ENCODE assay signal across 25 cellular contexts in genomic region chr2:12063210-12063609, GRCh38.
DNase-seq lines count a peak whose midpoint lies in the region; ATAC-seq, FAIRE-seq and TF ChIP-seq lines count a peak whose summit lies in the region.
"Had no signal": no experiment of that assay in that cellular context is flagged by ENCODE, and none has a peak within 500 bp of the region (broad histone marks: within the 10 kb centered on the region; RNA-seq: fewer than 3 reads in every experiment).

No MANE protein-coding gene starts in this region.

- no peak for TF ChIP-seq EP300 in K562 (IDR thresholded peaks at IDR 0.05; ENCODE audit: low read length)

- no peak overlapping the region for H3K4me2 ChIP-seq in K562 (ENCODE audit: insufficient read depth, low read length)
- H3K4me2 ChIP-seq: A549; BLaER1 treated with 17β-estradiol and CSF1 and Interleukin-3, amounts not matched to agents 10 nM and 100 nM had no signal

- peaks cover 7 to 25% (median 12%) of the 10 kb centered on the region in 3 donors for H3K27me3 Mint-ChIP-seq in immature natural killer cell (ENCODE audit: low read depth in 3 of 3)
- peaks cover 8% of the 10 kb centered on the region for H3K27me3 Mint-ChIP-seq in stimulated activated naive CD8-positive, alpha-beta T cell treated with anti-CD3 and anti-CD28 coated beads, Interleukin-15, amount 100 ng/mL, for 72 hours
- H3K27me3 Mint-ChIP-seq: CD4-positive, alpha-beta T cell had no signal

- intact Hi-C loops in K562 (cut with micrococcal nuclease) (no loop called here), uterus (cut with DNase I; ENCODE audit: low total_unique reads) (no loop called here)

- H3K36me3 Mint-ChIP-seq in immature natural killer cell, result peaks cover 0 to 34% (median 5%) of the 10 kb centered on the region in 3 donors
- H3K36me3 Mint-ChIP-seq: CD14-positive monocyte had no signal

- no peak for ATAC-seq in K562
- ATAC-seq in stimulated activated naive CD8-positive, alpha-beta T cell treated with anti-CD3 and anti-CD28 coated beads, Interleukin-15, amount 100 ng/mL, for 72 hours, result no peak

- H3K9me1 ChIP-seq in K562 (ENCODE audit: control insufficient read depth, insufficient read depth, low read length), result no peaks in the 10 kb centered on the region

- TF ChIP-seq RAD21 in K562 (CRISPR knock-in tag; conservative IDR thresholded peaks at IDR 0.05 in 1 of 2, IDR thresholded peaks at IDR 0.05 in 1 of 2), result no peak

- H3K4me3 Mint-ChIP-seq in immature natural killer cell, result peak overlapping the region; percentile 82 to 97 (median 93)
- H3K4me3 Mint-ChIP-seq in stimulated activated naive CD8-positive, alpha-beta T cell treated with anti-CD3 and anti-CD28 coated beads, Interleukin-15, amount 100 ng/mL, for 72 hours, result no peak overlapping the region
- H3K4me3 Mint-ChIP-seq: CD14-positive monocyte; CD4-positive, alpha-beta T cell had no signal

- H3K4me3 ChIP-seq in K562, result no peak overlapping the region
- H3K4me3 ChIP-seq in uterus, result no peak overlapping the region
- H3K4me3 ChIP-seq: A549; BLaER1 treated with 17β-estradiol and CSF1 and Interleukin-3, amounts not matched to agents 10 nM and 100 nM; HAP-1 had no signal

- no peak overlapping the region for H2AFZ ChIP-seq in K562 (ENCODE audit: low read depth, low read length)

- H3K9me3 ChIP-seq in K562 (replicated peaks; ENCODE audit: control insufficient read depth, insufficient read depth, low read depth, low read length), result peaks cover 5% of the 10 kb centered on the region; the same call in 1 of the 2 replicates
- H3K9me3 ChIP-seq in uterus, result no peaks in the 10 kb centered on the region
- H3K9me3 ChIP-seq: BE2C, HAP-1 had no signal

- H3K79me2 ChIP-seq in K562 (ENCODE audit: control insufficient read depth, insufficient read depth, low read length), result no peaks in the 10 kb centered on the region

- no TSS peak for BruUV-seq in K562 (replicated peaks; lab: Mats Ljungman, UMichigan)

- peaks cover 89 to 95% of the 10 kb centered on the region in 2 donors for H3K4me1 Mint-ChIP-seq in immature natural killer cell
- peaks cover 14% of the 10 kb centered on the region for H3K4me1 Mint-ChIP-seq in stimulated activated naive CD8-positive, alpha-beta T cell treated with anti-CD3 and anti-CD28 coated beads, Interleukin-15, amount 100 ng/mL, for 72 hours

- peaks cover 6 to 31% of the 10 kb centered on the region in 2 experiments for H3K4me1 ChIP-seq in K562 (replicated peaks in 1 of 2; ENCODE audit: control insufficient read depth in 2 of 2, insufficient read depth in 2 of 2, low read length in 2 of 2)
- H3K4me1 ChIP-seq in uterus, result no peaks in the 10 kb centered on the region
- H3K4me1 ChIP-seq: A549, HAP-1 had no signal

- no peaks in the 10 kb centered on the region for H3K36me3 ChIP-seq in K562 (ENCODE audit: control insufficient read depth, insufficient read depth, low read length)
- H3K36me3 ChIP-seq in uterus, result no peaks in the 10 kb centered on the region
- H3K36me3 ChIP-seq: BE2C; BLaER1 treated with 17β-estradiol and CSF1 and Interleukin-3, amounts not matched to agents 10 nM and 100 nM; HAP-1 had no signal

- no peaks in the 10 kb centered on the region for H4K20me1 ChIP-seq in K562 (replicated peaks; ENCODE audit: control insufficient read depth, insufficient read depth, low read length)
- H4K20me1 ChIP-seq: BLaER1 treated with 17β-estradiol and CSF1 and Interleukin-3, amounts not matched to agents 10 nM and 100 nM had no signal

- DNase-seq in GM12891 (ENCODE audit: insufficient read length, low spot score) (no peak), K562 (ENCODE audit: extremely low read depth in 1 of 4, low spot score in 3 of 4) (no peak), immature natural killer cell (no peak), GM03348 (ENCODE audit: low spot score) (no peak), GM20000 (ENCODE audit: low spot score) (no peak), uterus (no peak)
- no peak for DNase-seq in stimulated activated naive CD8-positive, alpha-beta T cell treated with anti-CD3 and anti-CD28 coated beads, Interleukin-15, amount 100 ng/mL, for 72 hours
- DNase-seq: 8988T; ACHN; AML-193; BE2C; CD4-positive, alpha-beta T cell; CD8-positive, alpha-beta memory T cell; DMS53; DMS79 treated with DMSO at 0.1 percent for 48 hours; GF-D8; GOT3 had no signal

- WGBS in K562 (ENCODE audit: insufficient coverage, low coverage, missing lambda C conversion rate), result 83% methylated on average over 5 of the region's 5 CpGs

- peak; percentile 28 for FAIRE-seq in GM12891 (lab: Jason Lieb, UNC)
- FAIRE-seq in K562 (lab: Jason Lieb, UNC), result no peak
- FAIRE-seq: A549, D721Med, GM18507, H54 had no signal

- POLR2A ChIA-PET in K562 (lab: Yijun Ruan, JAX), result no interaction called here

- H3K27ac ChIP-seq in VCaP (peak overlapping the region; percentile 72), K562 (ENCODE audit: extremely low read depth, low read depth, low read length) (no peak overlapping the region), uterus (no peak overlapping the region)
- H3K27ac ChIP-seq: A549; BLaER1 treated with 17β-estradiol and CSF1 and Interleukin-3, amounts not matched to agents 10 nM and 100 nM had no signal

- H3K9me3 Mint-ChIP-seq in immature natural killer cell, result peaks cover 0 to 8% (median 2%) of the 10 kb centered on the region in 6 donors
- H3K9me3 Mint-ChIP-seq in stimulated activated naive CD8-positive, alpha-beta T cell treated with anti-CD3 and anti-CD28 coated beads, Interleukin-15, amount 100 ng/mL, for 72 hours, result peaks cover 8 to 10% of the 10 kb centered on the region in 2 donors

- CTCF ChIA-PET in K562 (lab: Yijun Ruan, JAX; ENCODE audit: low intra/inter-chr PET ratio), result no interaction called here

- in situ Hi-C loops in K562 (cut with MboI), result no loop called here

- H3K27ac Mint-ChIP-seq in immature natural killer cell, result peak overlapping the region in 5 of 6 donors; percentile 73 to 96 (median 88)
- H3K27ac Mint-ChIP-seq in stimulated activated naive CD8-positive, alpha-beta T cell treated with anti-CD3 and anti-CD28 coated beads, Interleukin-15, amount 100 ng/mL, for 72 hours, result no peak overlapping the region
- H3K27ac Mint-ChIP-seq: CD14-positive monocyte; CD4-positive, alpha-beta T cell had no signal

- H3K9ac ChIP-seq in K562 (ENCODE audit: insufficient read depth in 1 of 2, low read depth in 2 of 2, low read length in 2 of 2), result no peak overlapping the region
- H3K9ac ChIP-seq: BLaER1 treated with 17β-estradiol and CSF1 and Interleukin-3, amounts not matched to agents 10 nM and 100 nM had no signal

- TF ChIP-seq POLR2A in GM12891 (IDR thresholded peaks at IDR 0.05; ENCODE audit: low read depth, low read length), result no peak
- no peak for TF ChIP-seq POLR2A in K562 (conservative IDR thresholded peaks at IDR 0.05)
- no peak for TF ChIP-seq POLR2A in uterus (IDR thresholded peaks at IDR 0.05)

- no peak for TF ChIP-seq CTCF in VCaP (conservative IDR thresholded peaks at IDR 0.05)
- TF ChIP-seq CTCF in K562 (IDR thresholded peaks at IDR 0.05 in 2 of 3, conservative IDR thresholded peaks at IDR 0.05 in 1 of 3; ENCODE audit: insufficient read depth in 2 of 3, low read depth in 1 of 3, low read length in 3 of 3), result no peak
- no peak for TF ChIP-seq CTCF in GM20000 (IDR thresholded peaks at IDR 0.05; ENCODE audit: extremely low read depth, missing control alignments)
- no peak for TF ChIP-seq CTCF in uterus (IDR thresholded peaks at IDR 0.05)

- H3K27me3 ChIP-seq in K562 (ENCODE audit: control insufficient read depth in 2 of 2, insufficient read depth in 2 of 2, low read length in 2 of 2) (no peaks in the 10 kb centered on the region), uterus (no peaks in the 10 kb centered on the region)
- H3K27me3 ChIP-seq: BE2C had no signal

TF ChIP-seq in GM12891, 5 proteins besides CTCF, POLR2A, EP300 and RAD21:
- TF ChIP-seq TAF1 (IDR thresholded peaks at IDR 0.05; ENCODE audit: low read depth, low read length) (no peak), POU2F2 (IDR thresholded peaks at IDR 0.05; ENCODE audit: low read depth, low read length) (no peak), SPI1 (IDR thresholded peaks at IDR 0.05; ENCODE audit: low read depth, low read length) (no peak), PAX5 (IDR thresholded peaks at IDR 0.05; ENCODE audit: insufficient read depth, low read length, severe bottlenecking) (no peak), POLR2AphosphoS5 (IDR thresholded peaks at IDR 0.05; ENCODE audit: low read depth, low read length) (no peak)
TF ChIP-seq in GM12891: peak in this region for 0.

TF ChIP-seq in K562, 482 proteins besides CTCF, POLR2A, EP300 and RAD21 (continues in another document):
- TF ChIP-seq ZNF324 (CRISPR knock-in tag; IDR thresholded peaks at IDR 0.05), result no peak
- TF ChIP-seq TRIM24 (IDR thresholded peaks at IDR 0.05), result peak; percentile 21 to 62; a peak in 2 of 4 replicates
- TF ChIP-seq ZSCAN32 (CRISPR knock-in tag; IDR thresholded peaks at IDR 0.05), result no peak
- no peak for TF ChIP-seq ELK1 (CRISPR knock-in tag; IDR thresholded peaks at IDR 0.05)
- TF ChIP-seq CEBPB (tag; IDR thresholded peaks at IDR 0.05), result peak; percentile 41; the same call in 1 of the 2 replicates
- peak; percentile 21 for TF ChIP-seq ZNF280A (IDR thresholded peaks at IDR 0.05; ENCODE audit: low read depth, partially characterized antibody)
- TF ChIP-seq ZC3H11A (IDR thresholded peaks at IDR 0.05; ENCODE audit: low read depth, low read length), result no peak
- TF ChIP-seq CBX5 (IDR thresholded peaks at IDR 0.05; ENCODE audit: borderline replicate concordance, low read depth), result 0 out of 2 replicates have a peak, but pooled peaks have one; percentile 21

Comparison
In these comparisons a context has a peak if more than half of its experiments do, and no peak if none do; other contexts are left out.
1. H3K27ac Mint-ChIP-seq: peak in immature natural killer cell (5 of 6); none in stimulated activated naive CD8-positive, alpha-beta T cell treated with anti-CD3 and anti-CD28 coated beads, Interleukin-15, amount 100 ng/mL, for 72 hours (0 of 2).
2. H3K4me3 Mint-ChIP-seq: peak in immature natural killer cell (5 of 5); none in stimulated activated naive CD8-positive, alpha-beta T cell treated with anti-CD3 and anti-CD28 coated beads, Interleukin-15, amount 100 ng/mL, for 72 hours (0 of 2).